In genomic region chr18:23452728-23453656, GRCh38 we compare ENCODE assay signal across 1 cellular context.
A peak's percentile ranks its signal among the peaks of the same experiment; 100 is the strongest.
TF ChIP-seq lines count a peak whose summit lies in the region.

TSS of gene RIOK3 (plus strand) at chr18:23453287. CDS start at chr18:23453440, 153 bp downstream.

TF ChIP-seq in HepG2, 621 proteins besides CTCF, POLR2A, EP300 and RAD21 (continued from another document):
- no peak for TF ChIP-seq THRA (CRISPR knock-in tag; IDR thresholded peaks at IDR 0.05; ENCODE audit: borderline replicate concordance)
- peak; percentile 25; the same call in 1 of the 2 replicates for TF ChIP-seq TFDP1 (CRISPR knock-in tag; IDR thresholded peaks at IDR 0.05; ENCODE audit: borderline replicate concordance)
- TF ChIP-seq BCL6 (CRISPR knock-in tag; IDR thresholded peaks at IDR 0.05), result 0 out of 2 replicates have a peak, but pooled peaks have one; percentile 16
- no peak; the same call in 1 of the 2 replicates for TF ChIP-seq BRD4 (CRISPR knock-in tag; IDR thresholded peaks at IDR 0.05)
- no peak for TF ChIP-seq ZNF841 (CRISPR knock-in tag; IDR thresholded peaks at IDR 0.05; ENCODE audit: borderline replicate concordance)
- 0 out of 2 replicates have a peak, but pooled peaks have one; percentile 54 for TF ChIP-seq ZBTB3 (CRISPR knock-in tag; IDR thresholded peaks at IDR 0.05; ENCODE audit: borderline replicate concordance, low read depth)
- TF ChIP-seq NFIB (CRISPR knock-in tag; IDR thresholded peaks at IDR 0.05; ENCODE audit: borderline replicate concordance), result no peak
- TF ChIP-seq ZNF280D (CRISPR knock-in tag; IDR thresholded peaks at IDR 0.05), result no peak
- no peak for TF ChIP-seq BRCA1 (CRISPR knock-in tag; IDR thresholded peaks at IDR 0.05)
- TF ChIP-seq ZNF713 (CRISPR knock-in tag; IDR thresholded peaks at IDR 0.05), result no peak
- TF ChIP-seq KAT8 (CRISPR knock-in tag; IDR thresholded peaks at IDR 0.05), result peak; percentile 92
- TF ChIP-seq ZFY (CRISPR knock-in tag; IDR thresholded peaks at IDR 0.05), result peak; percentile 66
- no peak for TF ChIP-seq PAWR (CRISPR knock-in tag; IDR thresholded peaks at IDR 0.05; ENCODE audit: borderline replicate concordance)
- TF ChIP-seq SNAPC2 (CRISPR knock-in tag; IDR thresholded peaks at IDR 0.05), result no peak
- 0 out of 2 replicates have a peak, but pooled peaks have one; percentile 44 for TF ChIP-seq MAZ (IDR thresholded peaks at IDR 0.05; ENCODE audit: borderline replicate concordance, low read depth, low read length)
- peak; percentile 49; the same call in 1 of the 2 replicates for TF ChIP-seq MAZ (CRISPR knock-in tag; IDR thresholded peaks at IDR 0.05; ENCODE audit: low read depth)
- no peak for TF ChIP-seq ZNF609 (CRISPR knock-in tag; IDR thresholded peaks at IDR 0.05; ENCODE audit: borderline replicate concordance)
- TF ChIP-seq GFI1 (CRISPR knock-in tag; IDR thresholded peaks at IDR 0.05; ENCODE audit: borderline replicate concordance), result no peak
- TF ChIP-seq ZNF12 (CRISPR knock-in tag; IDR thresholded peaks at IDR 0.05), result no peak
- TF ChIP-seq PHF8 (CRISPR knock-in tag; IDR thresholded peaks at IDR 0.05), result peak; percentile 91
- TF ChIP-seq RORA (CRISPR knock-in tag; IDR thresholded peaks at IDR 0.05), result no peak
- no peak for TF ChIP-seq SIN3B (IDR thresholded peaks at IDR 0.05; ENCODE audit: low read length)
- TF ChIP-seq PHB2 (IDR thresholded peaks at IDR 0.05; ENCODE audit: partially characterized antibody), result no peak
- TF ChIP-seq CREM (IDR thresholded peaks at IDR 0.05), result 0 out of 2 replicates have a peak, but pooled peaks have one; percentile 31
- no peak for TF ChIP-seq CREM (CRISPR knock-in tag; IDR thresholded peaks at IDR 0.05)
- TF ChIP-seq ZNF503 (CRISPR knock-in tag; IDR thresholded peaks at IDR 0.05), result no peak
- 0 out of 2 replicates have a peak, but pooled peaks have one; percentile 45 for TF ChIP-seq TEF (CRISPR knock-in tag; IDR thresholded peaks at IDR 0.05)
- no peak for TF ChIP-seq ZNF33A (CRISPR knock-in tag; IDR thresholded peaks at IDR 0.05; ENCODE audit: borderline replicate concordance)
- no peak for TF ChIP-seq PAF1 (CRISPR knock-in tag; IDR thresholded peaks at IDR 0.05)
- peak; percentile 83 for TF ChIP-seq RXRA (CRISPR knock-in tag; IDR thresholded peaks at IDR 0.05)
- TF ChIP-seq ZNF740 (CRISPR knock-in tag; IDR thresholded peaks at IDR 0.05), result no peak
